In genomic region chr1:204887846-204888245, GRCh38 we compare ENCODE assay signal across 19 cellular contexts. TPM values are rescaled to one million over a fixed set of nuclear protein-coding genes. Genes with fewer than 3 reads are reported as not detected.
DNase-seq lines count a peak whose midpoint lies in the region; ATAC-seq and TF ChIP-seq lines count a peak whose summit lies in the region.
"Had no signal": no experiment of that assay in that cellular context is flagged by ENCODE, and none has a peak within 500 bp of the region (broad histone marks: within the 10 kb centered on the region; RNA-seq: fewer than 3 reads in every experiment).

No MANE protein-coding gene starts in this region.

- peaks cover 14% of the 10 kb centered on the region for H3K79me2 ChIP-seq in osteoblast (ENCODE audit: insufficient read depth, low read length)

- peak; percentile 89 for DNase-seq in BE2C
- DNase-seq in DMS153 treated with DMSO at 0.1 percent for 48 hours (lab: John Stamatoyannopoulos, UW; ENCODE audit: unreplicated experiment): peak; percentile 89
- no peak for DNase-seq in osteoblast (ENCODE audit: insufficient read length, low spot score, missing footprints)
- no peak for DNase-seq in effector memory CD4-positive, alpha-beta T cell
- no peak for DNase-seq in nucleus accumbens (lab: John Stamatoyannopoulos, UW)
- DNase-seq: activated naive CD8-positive, alpha-beta T cell treated with anti-CD3 and anti-CD28 coated beads for 36 hours; brain microvascular endothelial cell; foreskin keratinocyte; NCI-H1105; NCI-H226; upper lobe of left lung had no signal

- H3K9me3 ChIP-seq in BE2C (no peaks in the 10 kb centered on the region; the same call in 1 of the 2 replicates), osteoblast (ENCODE audit: low read depth, low read length) (no peaks in the 10 kb centered on the region)
- no peaks in the 10 kb centered on the region for H3K9me3 ChIP-seq in effector memory CD4-positive, alpha-beta T cell (ENCODE audit: control insufficient read depth, low read length)
- H3K9me3 ChIP-seq: upper lobe of left lung had no signal

- ATAC-seq in GM18907 (IDR thresholded peaks at IDR 0.05; ENCODE audit: unreplicated experiment) (no peak), HG02798 (IDR thresholded peaks at IDR 0.05; ENCODE audit: poor library complexity, unreplicated experiment) (no peak)
- ATAC-seq: foreskin keratinocyte had no signal

- TF ChIP-seq CTCF in BE2C (IDR thresholded peaks at IDR 0.05; ENCODE audit: low read depth, low read length) (no peak), osteoblast (IDR thresholded peaks at IDR 0.05; ENCODE audit: extremely low read depth, low read depth, low read length) (no peak)

- peaks cover 6% of the 10 kb centered on the region for H4K20me1 ChIP-seq in osteoblast (ENCODE audit: insufficient read depth, low read length)

- H3K27ac ChIP-seq in cingulate gyrus (ENCODE audit: low read depth, low read length) (peak overlapping the region; percentile 1), osteoblast (ENCODE audit: low read depth, low read length) (peak overlapping the region; percentile 67)
- no peak overlapping the region for H3K27ac ChIP-seq in effector memory CD4-positive, alpha-beta T cell (ENCODE audit: insufficient read depth, low read length, poor library complexity, severe bottlenecking)
- H3K27ac ChIP-seq: brain microvascular endothelial cell, foreskin keratinocyte, KMS-11, RWPE1 had no signal

- H3K27me3 ChIP-seq in BE2C (peaks cover 22% of the 10 kb centered on the region), osteoblast (ENCODE audit: insufficient read depth, low read length) (no peaks in the 10 kb centered on the region)
- no peaks in the 10 kb centered on the region for H3K27me3 ChIP-seq in effector memory CD4-positive, alpha-beta T cell (replicated peaks; ENCODE audit: control insufficient read depth, insufficient read depth, low read length, poor library complexity, severe bottlenecking)
- H3K27me3 ChIP-seq: brain microvascular endothelial cell, upper lobe of left lung had no signal

- H3K4me2 ChIP-seq in osteoblast (ENCODE audit: insufficient read depth, low read length): peak overlapping the region; percentile 27
- H3K4me2 ChIP-seq: KMS-11 had no signal

- H3K4me3 ChIP-seq in BE2C (ENCODE audit: low read depth, low read length) (no peak overlapping the region), osteoblast (ENCODE audit: insufficient read depth, low read length) (no peak overlapping the region)
- H3K4me3 ChIP-seq in effector memory CD4-positive, alpha-beta T cell (ENCODE audit: insufficient read depth, low read depth, low read length, poor library complexity, severe bottlenecking): no peak overlapping the region
- H3K4me3 ChIP-seq: upper lobe of left lung had no signal

- H3K4me1 ChIP-seq in BE2C (peaks cover 27% of the 10 kb centered on the region), osteoblast (ENCODE audit: insufficient read depth, low read length) (peaks cover 50% of the 10 kb centered on the region)
- no peaks in the 10 kb centered on the region for H3K4me1 ChIP-seq in effector memory CD4-positive, alpha-beta T cell (ENCODE audit: control insufficient read depth, insufficient read depth, low read length, poor library complexity, severe bottlenecking)
- H3K4me1 ChIP-seq: foreskin keratinocyte, upper lobe of left lung had no signal

- H2AFZ ChIP-seq in osteoblast (ENCODE audit: low read length): no peak overlapping the region

- H3K36me3 ChIP-seq in BE2C: no peaks in the 10 kb centered on the region
- no peaks in the 10 kb centered on the region for H3K36me3 ChIP-seq in osteoblast (ENCODE audit: insufficient read depth, low read length)
- H3K36me3 ChIP-seq in effector memory CD4-positive, alpha-beta T cell (ENCODE audit: control insufficient read depth, insufficient read depth, low read length): no peaks in the 10 kb centered on the region
- H3K36me3 ChIP-seq: brain microvascular endothelial cell, upper lobe of left lung had no signal

RNA-seq across cellular contexts. Expression of gene NFASC, which starts 17.2 kb away (rescaled TPM):
- polyA plus RNA-seq in BE2C (2012; ENCODE audit: insufficient read depth, insufficient read length, low read depth): 34.4 TPM
- total RNA-seq in osteoblast: 28.6 and 36.9 TPM in 2 replicates
- total RNA-seq: G401, HT-29, pulmonary artery endothelial cell had no signal

Comparison
In these comparisons a context has a peak if more than half of its experiments do, and no peak if none do; other contexts are left out.
1. DNase-seq: peak in BE2C (single experiment) and DMS153 treated with DMSO at 0.1 percent for 48 hours (single experiment); none in osteoblast (single experiment), effector memory CD4-positive, alpha-beta T cell (0 of 3) and nucleus accumbens (0 of 56).